In the genomic region with DNA sequence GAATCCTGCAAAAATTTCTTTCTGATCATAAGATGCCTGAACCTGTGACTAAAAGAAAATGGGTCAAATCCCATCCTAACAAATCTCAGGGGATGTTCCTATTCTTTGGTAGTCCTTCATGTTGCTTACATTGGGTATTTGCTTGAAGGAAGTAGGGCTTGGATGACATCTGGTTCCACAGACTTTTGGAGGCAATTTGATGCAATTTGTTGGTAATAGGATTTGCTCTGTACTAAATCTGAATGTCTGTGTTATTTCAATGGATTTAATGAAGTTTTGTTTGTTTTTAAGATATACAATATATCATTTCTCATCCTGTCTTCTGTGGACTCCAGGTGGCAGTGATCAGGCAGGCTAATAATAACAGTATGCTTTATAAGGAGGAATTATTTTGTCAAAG, we compare ENCODE assay signal across 23 cellular contexts.
"Had no signal": no experiment of that assay in that cellular context is flagged by ENCODE, and none has a peak within 500 bp of the region (broad histone marks: within the 10 kb centered on the region; RNA-seq: fewer than 3 reads in every experiment).

No MANE protein-coding gene starts in this region.

- ATAC-seq: natural killer cell; stimulated activated memory B cell treated with anti-CD40 and anti-IgM and Interleukin-4, amounts not matched to agents 10 μg/mL and 1 μg/mL and 100 μg/mL, for 72 hours had no signal

- H3K9me3 ChIP-seq: left ventricle myocardium inferior, neutrophil, right atrium auricular region, right lobe of liver, tibial nerve, uterus had no signal

- H3K4me2 ChIP-seq: neural progenitor cell, smooth muscle cell had no signal

- H3K4me1 ChIP-seq: left ventricle myocardium inferior, neural progenitor cell, right atrium auricular region, tibial nerve, uterus had no signal

- H2AFZ ChIP-seq: neural progenitor cell had no signal

- DNase-seq: hypothalamus; immature natural killer cell; kidney; left ventricle myocardium inferior; mesendoderm; naive B cell; natural killer cell; nephron progenitor cell; occipital lobe; stimulated activated CD4-positive, alpha-beta T cell treated with anti-CD3 and anti-CD28 coated beads, Interleukin-2, amount 100 ng/mL, for 48 hours; stimulated activated CD4-positive, alpha-beta T cell treated with anti-CD3 and anti-CD28 coated beads, Interleukin-4, amount 100 ng/mL, for 4 hours; stimulated activated naive CD4-positive, alpha-beta T cell treated with Interleukin-2 at 50 U/mL for 16 hours; substantia nigra; uterus had no signal

- H3K4me3 ChIP-seq: left ventricle myocardium inferior, lung, neural progenitor cell, right atrium auricular region, right lobe of liver, smooth muscle cell, tibial nerve, uterus had no signal

- H3K27ac ChIP-seq: left ventricle myocardium inferior, neural progenitor cell, neutrophil, right atrium auricular region, right lobe of liver, tibial nerve, uterus had no signal

- H3K36me3 ChIP-seq: left ventricle myocardium inferior, neural progenitor cell, neutrophil, right atrium auricular region, right lobe of liver, tibial nerve, uterus had no signal

- H3K9ac ChIP-seq: neural progenitor cell had no signal

- H3K27me3 ChIP-seq: neural progenitor cell, neutrophil, right atrium auricular region, right lobe of liver, tibial nerve, uterus had no signal

- FAIRE-seq: islet of Langerhans, kidney had no signal
